ENCODE assay signal across 7 cellular contexts in genomic region chr14:105700137-105700536, GRCh38.
DNase-seq lines count a peak whose midpoint lies in the region; ATAC-seq and TF ChIP-seq lines count a peak whose summit lies in the region.
"Not testable (repeated sequence)": the region's sequence is repeated elsewhere in the genome, so short reads cannot be mapped to it uniquely, and the experiment has no call there.

No MANE protein-coding gene starts in this region.

- peaks cover 60% of the 10 kb centered on the region for H3K4me1 ChIP-seq in Karpas-422 (ENCODE audit: low read length)
- not testable (repeated sequence) for H3K4me1 ChIP-seq in RWPE2 (ENCODE audit: insufficient read depth, poor library complexity, severe bottlenecking)

- H3K9ac ChIP-seq in Karpas-422 (ENCODE audit: low read length), result peak overlapping the region; percentile 83

- not testable (repeated sequence) for H3K9me2 ChIP-seq in Karpas-422 (replicated peaks; ENCODE audit: insufficient read depth, low read length)

- H3K36me3 Mint-ChIP-seq in central memory CD8-positive, alpha-beta T cell (ENCODE audit: insufficient read depth); stimulated activated effector memory CD8-positive, alpha-beta T cell treated with anti-CD3 and anti-CD28 coated beads, Interleukin-12 subunit alpha, Interleukin-12 subunit beta, amount 100 ng/mL, for 72 hours: not testable (repeated sequence)

- H3K9me3 Mint-ChIP-seq in central memory CD8-positive, alpha-beta T cell; stimulated activated effector memory CD8-positive, alpha-beta T cell treated with anti-CD3 and anti-CD28 coated beads, Interleukin-12 subunit alpha, Interleukin-12 subunit beta, amount 100 ng/mL, for 72 hours: not testable (repeated sequence)

- DNase-seq in GM12865 (ENCODE audit: low read depth), result peak; percentile 68
- peak; percentile 73 for DNase-seq in Karpas-422
- peak; percentile 66 for DNase-seq in RWPE2 (ENCODE audit: low spot score)
- peak; percentile 46 for DNase-seq in activated CD8-positive, alpha-beta memory T cell treated with anti-CD3 and anti-CD28 coated beads, Interleukin-2, amount 50 U/mL, for 48 hours
- not testable (repeated sequence) for DNase-seq in central memory CD8-positive, alpha-beta T cell (ENCODE audit: low spot score in 2 of 2); stimulated activated effector memory CD8-positive, alpha-beta T cell treated with anti-CD3 and anti-CD28 coated beads, Interleukin-12 subunit alpha, Interleukin-12 subunit beta, amount 100 ng/mL, for 72 hours (ENCODE audit: low spot score in 2 of 2)
- peak; percentile 74 for DNase-seq in mesenteric fat pad (ENCODE audit: low spot score)

- not testable (repeated sequence) for TF ChIP-seq CTCF in GM12865 (IDR thresholded peaks at IDR 0.05; ENCODE audit: insufficient read depth, low read depth, low read length, missing control alignments); RWPE2 (IDR thresholded peaks at IDR 0.05; ENCODE audit: poor library complexity, severe bottlenecking)

- not testable (repeated sequence) for H3K36me3 ChIP-seq in Karpas-422 (ENCODE audit: insufficient read depth, low read length); RWPE2 (ENCODE audit: low read depth)

- peak overlapping the region; percentile 0 for H3K27ac Mint-ChIP-seq in central memory CD8-positive, alpha-beta T cell (ENCODE audit: low read depth)
- peak overlapping the region; percentile 36 for H3K27ac Mint-ChIP-seq in stimulated activated effector memory CD8-positive, alpha-beta T cell treated with anti-CD3 and anti-CD28 coated beads, Interleukin-12 subunit alpha, Interleukin-12 subunit beta, amount 100 ng/mL, for 72 hours

- H3K4me3 ChIP-seq in GM12865 (ENCODE audit: low read depth, low read length) (peak overlapping the region; percentile 51), Karpas-422 (ENCODE audit: low read length) (peak overlapping the region; percentile 52; the same call in 1 of the 2 replicates)
- H3K4me3 ChIP-seq in RWPE2 (ENCODE audit: severe bottlenecking), result not testable (repeated sequence)

- not testable (repeated sequence) for H3K27me3 Mint-ChIP-seq in central memory CD8-positive, alpha-beta T cell

- not testable (repeated sequence) for H3K27me3 ChIP-seq in Karpas-422 (ENCODE audit: low read length); RWPE2 (ENCODE audit: insufficient read depth, poor library complexity, severe bottlenecking)

- not testable (repeated sequence) for H3K79me2 ChIP-seq in Karpas-422 (ENCODE audit: low read length)

- H4K20me1 ChIP-seq in Karpas-422 (ENCODE audit: insufficient read depth, low read depth, low read length), result not testable (repeated sequence)

- not testable (repeated sequence) for H3K9me3 ChIP-seq in Karpas-422 (ENCODE audit: low read length); RWPE2 (ENCODE audit: severe bottlenecking)

- not testable (repeated sequence) for ATAC-seq in RWPE2 (ENCODE audit: low read depth); central memory CD8-positive, alpha-beta T cell (replicated peaks; ENCODE audit: extremely low read depth, poor library complexity, severe bottlenecking)
- ATAC-seq in stimulated activated effector memory CD8-positive, alpha-beta T cell treated with anti-CD3 and anti-CD28 coated beads, Interleukin-12 subunit alpha, Interleukin-12 subunit beta, amount 100 ng/mL, for 72 hours, result peak; percentile 3

- H3K4me1 Mint-ChIP-seq in central memory CD8-positive, alpha-beta T cell, result not testable (repeated sequence)
- H3K4me1 Mint-ChIP-seq in stimulated activated effector memory CD8-positive, alpha-beta T cell treated with anti-CD3 and anti-CD28 coated beads, Interleukin-12 subunit alpha, Interleukin-12 subunit beta, amount 100 ng/mL, for 72 hours, result peaks cover 21% of the 10 kb centered on the region

- not testable (repeated sequence) for H3K4me3 Mint-ChIP-seq in central memory CD8-positive, alpha-beta T cell
- peak overlapping the region; percentile 3 for H3K4me3 Mint-ChIP-seq in stimulated activated effector memory CD8-positive, alpha-beta T cell treated with anti-CD3 and anti-CD28 coated beads, Interleukin-12 subunit alpha, Interleukin-12 subunit beta, amount 100 ng/mL, for 72 hours

- peak overlapping the region; percentile 97 for H3K27ac ChIP-seq in Karpas-422 (ENCODE audit: low read length)
- not testable (repeated sequence) for H3K27ac ChIP-seq in RWPE2 (ENCODE audit: poor library complexity, severe bottlenecking)

- peak overlapping the region; percentile 75 for H3K4me2 ChIP-seq in Karpas-422 (ENCODE audit: low read depth, low read length, poor library complexity, severe bottlenecking)

- H2AFZ ChIP-seq in Karpas-422 (ENCODE audit: low read length), result not testable (repeated sequence)
